8 cellular contexts compared by ENCODE assay signal in genomic region chr10:110077436-110078120, GRCh38.
A peak's percentile ranks its signal among the peaks of the same experiment; 100 is the strongest.
DNase-seq lines count a peak whose midpoint lies in the region; ATAC-seq lines count a peak whose summit lies in the region.

No MANE protein-coding gene starts in this region.

- peak overlapping the region; percentile 13 for H3K4me3 Mint-ChIP-seq in dendritic cell treated with granulocyte-macrophage colony-stimulating factor and Interleukin-4, amounts not matched to agents 40 ng/mL and 50 ng/mL, for 4 days

- H3K9me3 Mint-ChIP-seq in dendritic cell treated with granulocyte-macrophage colony-stimulating factor and Interleukin-4, amounts not matched to agents 40 ng/mL and 50 ng/mL, for 4 days: peaks cover 9% of the 10 kb centered on the region

- peaks cover 45% of the 10 kb centered on the region for H3K4me1 Mint-ChIP-seq in dendritic cell treated with granulocyte-macrophage colony-stimulating factor and Interleukin-4, amounts not matched to agents 40 ng/mL and 50 ng/mL, for 4 days (ENCODE audit: low read depth)

- H3K36me3 Mint-ChIP-seq in dendritic cell treated with granulocyte-macrophage colony-stimulating factor and Interleukin-4, amounts not matched to agents 40 ng/mL and 50 ng/mL, for 4 days (ENCODE audit: low read depth): peaks cover 5% of the 10 kb centered on the region

- no peak for ATAC-seq in HG02588 (IDR thresholded peaks at IDR 0.05; ENCODE audit: unreplicated experiment)
- ATAC-seq in GM21447 (IDR thresholded peaks at IDR 0.05; ENCODE audit: unreplicated experiment): no peak
- ATAC-seq in HG02642 (IDR thresholded peaks at IDR 0.05; ENCODE audit: poor library complexity, unreplicated experiment): no peak

- H3K27me3 Mint-ChIP-seq in dendritic cell treated with granulocyte-macrophage colony-stimulating factor and Interleukin-4, amounts not matched to agents 40 ng/mL and 50 ng/mL, for 4 days: no peaks in the 10 kb centered on the region

- peak overlapping the region; percentile 75 for H3K27ac Mint-ChIP-seq in dendritic cell treated with granulocyte-macrophage colony-stimulating factor and Interleukin-4, amounts not matched to agents 40 ng/mL and 50 ng/mL, for 4 days

- DNase-seq in EH (ENCODE audit: low read depth) (peak; percentile 9), NOMO-1 (lab: John Stamatoyannopoulos, UW; ENCODE audit: unreplicated experiment in 2 of 2) (peak; percentile 69 to 87), nucleus accumbens (lab: John Stamatoyannopoulos, UW) (peak in 38 of 56 donors; percentile 8 to 74 (median 40)), T1000 (lab: John Stamatoyannopoulos, UW) (no peak)

- intact Hi-C loops in dendritic cell treated with granulocyte-macrophage colony-stimulating factor and Interleukin-4, amounts not matched to agents 40 ng/mL and 50 ng/mL, for 4 days (cut with micrococcal nuclease): no loop called here
